ENCODE assay signal across 8 cellular contexts in the genomic region with DNA sequence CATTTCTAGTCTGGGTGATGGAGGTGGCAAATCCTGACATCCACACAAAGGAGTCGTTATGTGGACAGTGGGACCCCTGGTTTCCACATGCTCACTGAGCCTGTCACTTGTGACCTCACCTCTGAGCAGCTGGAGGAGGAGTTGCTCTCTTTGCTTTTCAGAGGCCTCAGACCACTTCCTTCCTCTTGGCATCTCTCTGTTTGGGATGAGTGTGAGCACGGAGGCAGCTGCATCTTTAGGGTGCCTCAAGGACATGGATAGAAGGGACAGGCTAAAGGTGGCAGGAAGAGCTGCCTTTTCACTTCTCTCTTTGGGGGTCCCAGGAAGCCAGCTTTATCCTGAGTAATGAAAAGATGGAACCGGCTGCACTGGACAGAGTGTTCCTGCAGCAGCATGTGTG. TPM values are rescaled to one million over a fixed set of nuclear protein-coding genes. Genes with fewer than 3 reads are reported as not detected.
DNase-seq lines count a peak whose midpoint lies in the region; ATAC-seq and TF ChIP-seq lines count a peak whose summit lies in the region.

No MANE protein-coding gene starts in this region.

- ATAC-seq in GM19023 (IDR thresholded peaks at IDR 0.05; ENCODE audit: unreplicated experiment), result peak; percentile 62
- ATAC-seq in HG02885 (IDR thresholded peaks at IDR 0.05; ENCODE audit: poor library complexity, unreplicated experiment), result peak; percentile 68

- POLR2A ChIA-PET in HEK293T (lab: Yijun Ruan, JAX), result no interaction called here

- no peaks in the 10 kb centered on the region for H3K27me3 ChIP-seq in left ventricle myocardium inferior (ENCODE audit: low read depth)

- no peaks in the 10 kb centered on the region for H3K36me3 ChIP-seq in left ventricle myocardium inferior

- CTCF ChIA-PET in HEK293T (lab: Yijun Ruan, JAX), result no interaction called here

- peak overlapping the region; percentile 41 for H3K27ac ChIP-seq in left ventricle myocardium inferior (replicated peaks)

- H3K9me3 ChIP-seq in left ventricle myocardium inferior (replicated peaks), result no peaks in the 10 kb centered on the region

- TF ChIP-seq CTCF in left ventricle myocardium inferior (IDR thresholded peaks at IDR 0.05; ENCODE audit: borderline replicate concordance), result no peak

- peak; percentile 58 for DNase-seq in SKM-1 treated with dmso at 0.1 percent for 144 hours (lab: John Stamatoyannopoulos, UW; ENCODE audit: unreplicated experiment)
- no peak for DNase-seq in left ventricle myocardium inferior
- DNase-seq in COLO829 (ENCODE audit: low spot score), result no peak
- no peak for DNase-seq in NCI-H1694 treated with DMSO at 0.1 percent for 48 hours (lab: John Stamatoyannopoulos, UW)
- DNase-seq in HEK293T (ENCODE audit: extremely low spot score), result no peak
- DNase-seq in dedifferentiated amniotic fluid mesenchymal stem cell (ENCODE audit: extremely low spot score), result no peak

- intact Hi-C loops in left ventricle myocardium inferior (cut with micrococcal nuclease), result no loop called here

- H3K4me3 ChIP-seq in left ventricle myocardium inferior, result no peak overlapping the region

- no peaks in the 10 kb centered on the region for H3K4me1 ChIP-seq in left ventricle myocardium inferior

TF ChIP-seq in HEK293T, 16 proteins besides CTCF, POLR2A, EP300 and RAD21:
- no peak for TF ChIP-seq SP1 (IDR thresholded peaks at IDR 0.05)
- no peak for TF ChIP-seq FOXK2 (IDR thresholded peaks at IDR 0.05)
- TF ChIP-seq LEF1 (IDR thresholded peaks at IDR 0.05; ENCODE audit: borderline replicate concordance), result no peak
- TF ChIP-seq ELF4 (IDR thresholded peaks at IDR 0.05), result no peak
- no peak for TF ChIP-seq TARDBP (IDR thresholded peaks at IDR 0.05)
- TF ChIP-seq FOXM1 (IDR thresholded peaks at IDR 0.05; ENCODE audit: borderline replicate concordance), result no peak
- TF ChIP-seq NFRKB (IDR thresholded peaks at IDR 0.05), result no peak
- TF ChIP-seq BHLHE40 (IDR thresholded peaks at IDR 0.05; ENCODE audit: borderline replicate concordance), result no peak
- TF ChIP-seq FOXA1 (IDR thresholded peaks at IDR 0.05), result no peak
- TF ChIP-seq, protein P1, sequence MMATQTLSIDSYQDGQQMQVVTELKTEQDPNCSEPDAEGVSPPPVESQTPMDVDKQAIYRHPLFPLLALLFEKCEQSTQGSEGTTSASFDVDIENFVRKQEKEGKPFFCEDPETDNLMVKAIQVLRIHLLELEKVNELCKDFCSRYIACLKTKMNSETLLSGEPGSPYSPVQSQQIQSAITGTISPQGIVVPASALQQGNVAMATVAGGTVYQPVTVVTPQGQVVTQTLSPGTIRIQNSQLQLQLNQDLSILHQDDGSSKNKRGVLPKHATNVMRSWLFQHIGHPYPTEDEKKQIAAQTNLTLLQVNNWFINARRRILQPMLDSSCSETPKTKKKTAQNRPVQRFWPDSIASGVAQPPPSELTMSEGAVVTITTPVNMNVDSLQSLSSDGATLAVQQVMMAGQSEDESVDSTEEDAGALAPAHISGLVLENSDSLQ (IDR thresholded peaks at IDR 0.05), result no peak
- TF ChIP-seq L3MBTL2 (conservative IDR thresholded peaks at IDR 0.05), result no peak
- no peak for TF ChIP-seq HDGF (IDR thresholded peaks at IDR 0.05; ENCODE audit: borderline replicate concordance)
- TF ChIP-seq ZNF384 (IDR thresholded peaks at IDR 0.05), result no peak
- no peak for TF ChIP-seq ARNT (IDR thresholded peaks at IDR 0.05)
- no peak for TF ChIP-seq SUZ12 (IDR thresholded peaks at IDR 0.05)
- TF ChIP-seq CTBP1 (IDR thresholded peaks at IDR 0.05; ENCODE audit: borderline replicate concordance), result no peak

RNA-seq across cellular contexts. Expression of a gene that starts 31.9 kb away (rescaled TPM):
- total RNA-seq in left ventricle myocardium inferior, result not detected
